Comparison of ENCODE assay signal across 1 cellular context in the genomic region with DNA sequence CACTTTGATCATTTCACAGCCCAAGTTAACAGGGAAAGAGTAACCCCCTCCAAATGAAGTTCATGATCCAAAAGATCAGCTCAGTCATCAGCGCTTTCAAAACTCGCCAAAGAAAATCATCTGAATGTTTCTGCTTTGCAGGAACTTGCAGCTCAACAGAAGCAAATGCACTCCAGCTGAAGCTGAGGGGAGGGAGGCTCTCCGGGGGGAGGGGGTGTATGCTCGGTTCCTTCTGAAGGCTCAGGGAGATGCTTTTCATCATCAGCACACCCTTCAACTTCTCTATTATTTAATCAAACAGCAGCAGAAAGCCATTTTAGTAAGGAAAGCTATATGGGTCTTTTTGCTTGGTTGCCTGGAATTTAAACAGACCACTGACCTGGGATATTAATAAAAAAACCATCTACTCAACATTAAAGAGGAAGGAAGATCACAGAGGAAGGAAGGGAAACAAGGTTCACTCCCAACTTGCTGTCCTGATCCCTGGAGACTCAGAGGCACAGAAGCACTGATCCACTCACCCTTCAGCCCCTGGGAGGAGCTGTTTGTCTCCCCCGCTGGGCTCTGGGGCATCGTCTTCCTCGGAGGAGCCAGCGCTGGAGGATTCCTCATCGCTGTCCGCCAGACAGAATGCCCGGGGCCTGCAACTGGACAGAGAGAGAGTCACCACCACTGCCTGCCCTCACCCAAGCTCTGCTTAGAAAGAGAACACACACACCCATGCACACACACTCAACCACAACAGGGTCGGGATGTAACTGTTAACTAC.
TF ChIP-seq lines count a peak whose summit lies in the region.

No MANE protein-coding gene starts in this region.

TF ChIP-seq in WTC11, 78 proteins besides CTCF, POLR2A, EP300 and RAD21 (continued from another document):
- TF ChIP-seq, protein P1, sequence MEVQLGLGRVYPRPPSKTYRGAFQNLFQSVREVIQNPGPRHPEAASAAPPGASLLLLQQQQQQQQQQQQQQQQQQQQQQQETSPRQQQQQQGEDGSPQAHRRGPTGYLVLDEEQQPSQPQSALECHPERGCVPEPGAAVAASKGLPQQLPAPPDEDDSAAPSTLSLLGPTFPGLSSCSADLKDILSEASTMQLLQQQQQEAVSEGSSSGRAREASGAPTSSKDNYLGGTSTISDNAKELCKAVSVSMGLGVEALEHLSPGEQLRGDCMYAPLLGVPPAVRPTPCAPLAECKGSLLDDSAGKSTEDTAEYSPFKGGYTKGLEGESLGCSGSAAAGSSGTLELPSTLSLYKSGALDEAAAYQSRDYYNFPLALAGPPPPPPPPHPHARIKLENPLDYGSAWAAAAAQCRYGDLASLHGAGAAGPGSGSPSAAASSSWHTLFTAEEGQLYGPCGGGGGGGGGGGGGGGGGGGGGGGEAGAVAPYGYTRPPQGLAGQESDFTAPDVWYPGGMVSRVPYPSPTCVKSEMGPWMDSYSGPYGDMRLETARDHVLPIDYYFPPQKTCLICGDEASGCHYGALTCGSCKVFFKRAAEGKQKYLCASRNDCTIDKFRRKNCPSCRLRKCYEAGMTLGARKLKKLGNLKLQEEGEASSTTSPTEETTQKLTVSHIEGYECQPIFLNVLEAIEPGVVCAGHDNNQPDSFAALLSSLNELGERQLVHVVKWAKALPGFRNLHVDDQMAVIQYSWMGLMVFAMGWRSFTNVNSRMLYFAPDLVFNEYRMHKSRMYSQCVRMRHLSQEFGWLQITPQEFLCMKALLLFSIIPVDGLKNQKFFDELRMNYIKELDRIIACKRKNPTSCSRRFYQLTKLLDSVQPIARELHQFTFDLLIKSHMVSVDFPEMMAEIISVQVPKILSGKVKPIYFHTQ (CRISPR knock-in tag; IDR thresholded peaks at IDR 0.05): no peak
- no peak for TF ChIP-seq MXD4 (CRISPR knock-in tag; IDR thresholded peaks at IDR 0.05; ENCODE audit: borderline replicate concordance)
- TF ChIP-seq ATF1 (CRISPR knock-in tag; IDR thresholded peaks at IDR 0.05): no peak
- no peak for TF ChIP-seq SOX15 (CRISPR knock-in tag; IDR thresholded peaks at IDR 0.05)
- TF ChIP-seq TP53 (CRISPR knock-in tag; IDR thresholded peaks at IDR 0.05): no peak
- no peak for TF ChIP-seq HMGA2 (CRISPR knock-in tag; IDR thresholded peaks at IDR 0.05)
- TF ChIP-seq USF1 (CRISPR knock-in tag; IDR thresholded peaks at IDR 0.05): no peak
- TF ChIP-seq, protein P2, sequence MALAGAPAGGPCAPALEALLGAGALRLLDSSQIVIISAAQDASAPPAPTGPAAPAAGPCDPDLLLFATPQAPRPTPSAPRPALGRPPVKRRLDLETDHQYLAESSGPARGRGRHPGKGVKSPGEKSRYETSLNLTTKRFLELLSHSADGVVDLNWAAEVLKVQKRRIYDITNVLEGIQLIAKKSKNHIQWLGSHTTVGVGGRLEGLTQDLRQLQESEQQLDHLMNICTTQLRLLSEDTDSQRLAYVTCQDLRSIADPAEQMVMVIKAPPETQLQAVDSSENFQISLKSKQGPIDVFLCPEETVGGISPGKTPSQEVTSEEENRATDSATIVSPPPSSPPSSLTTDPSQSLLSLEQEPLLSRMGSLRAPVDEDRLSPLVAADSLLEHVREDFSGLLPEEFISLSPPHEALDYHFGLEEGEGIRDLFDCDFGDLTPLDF (CRISPR knock-in tag; IDR thresholded peaks at IDR 0.05): no peak
- TF ChIP-seq ERG (CRISPR knock-in tag; IDR thresholded peaks at IDR 0.05): no peak
- no peak for TF ChIP-seq ZNF317 (CRISPR knock-in tag; IDR thresholded peaks at IDR 0.05; ENCODE audit: borderline replicate concordance, low read depth)
